ENCODE assay signal across 22 cellular contexts in genomic region chr1:197451424-197451823, GRCh38.
"Had no signal": no experiment of that assay in that cellular context is flagged by ENCODE, and none has a peak within 500 bp of the region (broad histone marks: within the 10 kb centered on the region; RNA-seq: fewer than 3 reads in every experiment).

No MANE protein-coding gene starts in this region.

- H3K4me2 ChIP-seq: neural progenitor cell had no signal

- H3K4me1 ChIP-seq: gastrocnemius medialis, lower lobe of right lung, neural progenitor cell, prostate gland, right atrium auricular region, sigmoid colon, spleen, testis, tibial artery had no signal

- H3K27ac ChIP-seq: dorsolateral prefrontal cortex, gastrocnemius medialis, lower lobe of right lung, neural progenitor cell, prostate gland, right atrium auricular region, sigmoid colon, skin epidermis, spleen, testis, tibial artery had no signal

- H3K9me3 ChIP-seq: gastrocnemius medialis, lower lobe of right lung, mucosa of descending colon, prostate gland, right atrium auricular region, sigmoid colon, spleen, testis, tibial artery had no signal

- H2AFZ ChIP-seq: neural progenitor cell had no signal

- H3K27me3 ChIP-seq: dorsolateral prefrontal cortex, gastrocnemius medialis, neural progenitor cell, right atrium auricular region, sigmoid colon, spleen, testis, tibial artery had no signal

- DNase-seq: dorsolateral prefrontal cortex; effector CD4-positive, alpha-beta T cell; foreskin fibroblast; gastrocnemius medialis; head of caudate nucleus; left ventricle myocardium superior; lower lobe of right lung; mucosa of descending colon; naive B cell; sigmoid colon; spleen; stimulated activated CD4-positive, alpha-beta T cell treated with anti-CD3 and anti-CD28 coated beads, Interleukin-4, amount 100 ng/mL, for 4 hours; stimulated activated naive CD8-positive, alpha-beta T cell treated with anti-CD3 and anti-CD28 coated beads, Interleukin-15, Interleukin-2, amounts not matched to agents 100 U/mL and 50 U/mL, for 24 hours; substantia nigra; testis; tibial artery had no signal

- H3K4me3 ChIP-seq: dorsolateral prefrontal cortex, gastrocnemius medialis, lower lobe of right lung, mucosa of descending colon, neural progenitor cell, prostate gland, right atrium auricular region, sigmoid colon, skin epidermis, spleen, testis, tibial artery had no signal

- ATAC-seq: gastrocnemius medialis; left ventricle myocardium superior; lower lobe of right lung; mucosa of descending colon; natural killer cell treated with Interleukin-12 subunit alpha and Interleukin-12 subunit beta and Interleukin-15 and Interleukin-18, amount 100 ng/mL, for 72 hours; stimulated activated memory B cell treated with anti-CD40 and anti-IgM and Interleukin-4, amounts not matched to agents 10 μg/mL and 1 μg/mL and 100 μg/mL, for 72 hours; stimulated activated naive CD8-positive, alpha-beta T cell treated with anti-CD3 and anti-CD28 coated beads, Interleukin-15, Interleukin-2, amounts not matched to agents 100 U/mL and 50 U/mL, for 24 hours had no signal

- H3K36me3 ChIP-seq: gastrocnemius medialis, lower lobe of right lung, neural progenitor cell, prostate gland, right atrium auricular region, sigmoid colon, spleen, tibial artery had no signal
